Comparison of ENCODE assay signal across 1 cellular context in the genomic region with DNA sequence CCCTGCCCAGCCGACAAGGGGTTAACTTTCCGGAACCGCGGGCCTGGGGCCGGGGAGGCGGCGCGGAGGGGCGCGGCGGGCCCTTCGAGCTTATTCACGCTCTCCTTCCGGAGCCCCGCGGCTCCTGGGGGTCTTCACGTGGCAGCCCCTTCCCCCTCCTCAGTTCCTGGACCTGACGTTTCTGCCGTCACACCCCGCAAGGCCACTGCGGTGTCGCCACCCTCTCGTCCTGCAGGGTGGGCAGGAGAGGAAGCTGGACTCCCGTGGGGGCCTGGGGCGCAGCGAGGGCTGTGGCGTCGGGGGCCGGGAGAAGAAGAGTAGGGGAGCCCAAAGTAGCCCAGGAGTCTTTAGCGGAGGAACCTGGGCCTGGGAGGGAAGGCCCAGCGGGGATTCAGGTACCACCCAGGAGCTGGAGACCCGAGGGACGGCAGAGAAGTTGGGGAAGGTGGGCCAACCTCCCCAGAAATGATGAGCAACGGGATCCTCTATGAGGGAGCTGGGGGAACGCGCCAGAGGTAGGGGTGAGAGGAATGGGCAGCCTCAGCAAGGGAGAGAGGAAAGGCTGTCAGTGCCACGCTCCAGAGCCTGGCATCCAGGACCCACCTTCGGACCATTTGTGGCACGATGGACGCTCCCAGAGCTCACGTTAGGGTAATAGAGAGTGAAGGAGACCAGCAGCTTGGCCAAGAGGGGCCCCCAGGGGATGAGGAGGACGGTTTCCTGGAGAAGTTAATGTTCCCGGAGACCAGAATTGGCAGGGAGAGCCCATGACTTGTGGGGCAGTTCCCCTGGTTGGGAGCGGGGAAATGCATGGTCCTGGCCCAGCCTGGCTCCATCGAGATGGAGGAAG.
TF ChIP-seq lines count a peak whose summit lies in the region.

No MANE protein-coding gene starts in this region.

TF ChIP-seq in A549, 52 proteins besides CTCF, POLR2A, EP300 and RAD21 (continued from another document):
- TF ChIP-seq ESRRA (IDR thresholded peaks at IDR 0.05; ENCODE audit: borderline replicate concordance, low read length): no peak
